In genomic region chr19:36838784-36839324, GRCh38 we compare ENCODE assay signal across 8 cellular contexts. TPM values are rescaled to one million over a fixed set of nuclear protein-coding genes. Genes with fewer than 3 reads are reported as not detected.
DNase-seq lines count a peak whose midpoint lies in the region; ATAC-seq and TF ChIP-seq lines count a peak whose summit lies in the region.

No MANE protein-coding gene starts in this region.

- intact Hi-C loops in heart right ventricle (cut with DNase I) (loop anchor here in 5 of 10 donors (1.0 to 10.0 kb wide), 6 partner anchors 11 to 264 kb away; partner anchors contain the start of genes ZNF345 (in 3 of the 5), ZNF850 (in 3 of the 5), ZNF461 (in 2 of the 5) and ZNF529 (in 1 of the 5)), left ventricle myocardium superior (cut with micrococcal nuclease) (no loop called here), body of pancreas (cut with DNase I) (no loop called here), lower lobe of right lung (cut with DNase I) (no loop called here), vagina (cut with DNase I) (no loop called here)

- H3K4me3 ChIP-seq in heart right ventricle (peak overlapping the region; percentile 56 to 80 (median 76)), body of pancreas (peak overlapping the region; percentile 38 to 63), lower lobe of right lung (peak overlapping the region; percentile 64), vagina (peak overlapping the region; percentile 49 to 73)

- DNase-seq in heart right ventricle (no peak), left ventricle myocardium superior (no peak), body of pancreas (no peak), lower lobe of right lung (no peak), vagina (ENCODE audit: extremely low spot score in 2 of 2) (peak in 1 of 2 donors; percentile 85), COR-L47 (lab: John Stamatoyannopoulos, UW) (no peak), NCI-H2227 treated with DMSO at 0.1 percent for 48 hours (lab: John Stamatoyannopoulos, UW) (no peak)

- TF ChIP-seq CTCF in heart right ventricle (IDR thresholded peaks at IDR 0.05) (no peak), body of pancreas (IDR thresholded peaks at IDR 0.05) (no peak), lower lobe of right lung (IDR thresholded peaks at IDR 0.05) (no peak), vagina (IDR thresholded peaks at IDR 0.05) (no peak)

- peak overlapping the region; percentile 78 to 94 (median 92) for H3K27ac ChIP-seq in heart right ventricle
- H3K27ac ChIP-seq in body of pancreas: peak overlapping the region; percentile 72 to 90 (median 79)
- H3K27ac ChIP-seq in lower lobe of right lung: peak overlapping the region; percentile 83
- H3K27ac ChIP-seq in vagina: peak overlapping the region; percentile 80

- peaks cover 0 to 70% (median 19%) of the 10 kb centered on the region in 11 donors for H3K9me3 ChIP-seq in heart right ventricle
- peaks cover 0 to under 1% (median 0%) of the 10 kb centered on the region in 3 donors for H3K9me3 ChIP-seq in body of pancreas
- peaks cover 38% of the 10 kb centered on the region for H3K9me3 ChIP-seq in lower lobe of right lung
- peaks cover 4% of the 10 kb centered on the region for H3K9me3 ChIP-seq in vagina

- TF ChIP-seq POLR2A in body of pancreas (IDR thresholded peaks at IDR 0.05): no peak
- TF ChIP-seq POLR2A in vagina (IDR thresholded peaks at IDR 0.05): no peak

- WGBS in heart right ventricle, 2 donors: 4 to 8% methylated on average over 12 of the region's 12 CpGs
- 7 to 15% methylated on average over 3 to 12 of the region's 12 CpGs for WGBS in body of pancreas, 2 donors

- H3K27me3 ChIP-seq in heart right ventricle: no peaks in the 10 kb centered on the region
- H3K27me3 ChIP-seq in body of pancreas: no peaks in the 10 kb centered on the region
- no peaks in the 10 kb centered on the region for H3K27me3 ChIP-seq in lower lobe of right lung (ENCODE audit: low read depth)
- no peaks in the 10 kb centered on the region for H3K27me3 ChIP-seq in vagina

- H3K36me3 ChIP-seq in heart right ventricle (peaks cover 0 to 39% (median 13%) of the 10 kb centered on the region in 9 donors), body of pancreas (replicated peaks in 1 of 2; ENCODE audit: insufficient read depth in 1 of 2, low read depth in 2 of 2) (no peaks in the 10 kb centered on the region), lower lobe of right lung (peaks cover 2% of the 10 kb centered on the region), vagina (peaks cover 0 to 29% of the 10 kb centered on the region in 2 donors)

- ATAC-seq in heart right ventricle (peak in 1 of 8 donors; percentile 20), left ventricle myocardium superior (no peak), body of pancreas (peak; percentile 4), lower lobe of right lung (peak in 1 of 2 donors; percentile 29), GM21423 (IDR thresholded peaks at IDR 0.05; ENCODE audit: unreplicated experiment) (no peak)

- H3K4me1 ChIP-seq in heart right ventricle (peaks cover 0 to 24% (median 14%) of the 10 kb centered on the region in 9 donors), body of pancreas (peaks cover 22% of the 10 kb centered on the region), lower lobe of right lung (peaks cover 12% of the 10 kb centered on the region), vagina (peaks cover 9% of the 10 kb centered on the region)

RNA-seq across cellular contexts. Expression of gene ZNF790, which starts 0.7 kb away (rescaled TPM):
- total RNA-seq in heart right ventricle: 10 to 100 TPM in 3 of 10 donors, 1 to 10 TPM in 7; 4.5 to 11.8 (median 8.7) TPM
- polyA plus RNA-seq in heart right ventricle: 1 to 10 TPM; 2.3 to 3.2 TPM
- total RNA-seq in left ventricle myocardium superior: 10.8 TPM
- 1 to 10 TPM; 1.6 to 5.7 TPM for total RNA-seq in body of pancreas
- total RNA-seq in lower lobe of right lung: 7.6 TPM
- 2.5 TPM for total RNA-seq in vagina

RNA-seq across cellular contexts. Expression of gene ZNF345, which starts 11.8 kb away (rescaled TPM):
- 1 to 10 TPM; 2.2 to 4.5 (median 3.0) TPM for total RNA-seq in heart right ventricle
- polyA plus RNA-seq in heart right ventricle: 1 to 10 TPM; 1.4 to 3.7 TPM
- total RNA-seq in left ventricle myocardium superior: 2.9 TPM
- 1 to 10 TPM; 1.3 TPM for total RNA-seq in body of pancreas
- 7.0 TPM for total RNA-seq in lower lobe of right lung
- total RNA-seq in vagina: 6.9 TPM
